ENCODE assay signal across 21 cellular contexts in genomic region chr3:68148471-68148870, GRCh38.
"Had no signal": no experiment of that assay in that cellular context is flagged by ENCODE, and none has a peak within 500 bp of the region (broad histone marks: within the 10 kb centered on the region; RNA-seq: fewer than 3 reads in every experiment).

No MANE protein-coding gene starts in this region.

- DNase-seq: cortex of kidney; effector CD8-positive, alpha-beta T cell; effector memory CD8-positive, alpha-beta T cell; endodermal cell; erythroblast; esophagus squamous epithelium; foreskin fibroblast; foreskin melanocyte; gastrocnemius medialis; glutamatergic neuron; heart right ventricle; hippocampal formation; left cardiac atrium; left lung; left ventricle myocardium superior; lower lobe of right lung; mesenchymal stem cell; mucosa of descending colon; naive B cell; naive thymus-derived CD8-positive, alpha-beta T cell had no signal

- H3K4me3 ChIP-seq: esophagus squamous epithelium, gastrocnemius medialis, heart right ventricle, left lung, lower lobe of right lung, mucosa of descending colon had no signal

- H3K9me3 ChIP-seq: esophagus squamous epithelium, gastrocnemius medialis, heart right ventricle, left lung, lower lobe of right lung, mucosa of descending colon had no signal

- H3K36me3 ChIP-seq: esophagus squamous epithelium, gastrocnemius medialis, heart right ventricle, left lung, lower lobe of right lung had no signal

- H3K27me3 ChIP-seq: esophagus squamous epithelium, gastrocnemius medialis, left lung had no signal

- H3K4me1 ChIP-seq: esophagus squamous epithelium, gastrocnemius medialis, heart right ventricle, left lung, lower lobe of right lung had no signal

- ATAC-seq: effector memory CD8-positive, alpha-beta T cell; esophagus mucosa; gastrocnemius medialis; heart right ventricle; left cardiac atrium; left lung; left ventricle myocardium superior; lower lobe of right lung; mucosa of descending colon; naive thymus-derived CD8-positive, alpha-beta T cell had no signal
